ENCODE assay signal across 8 cellular contexts in the genomic region with DNA sequence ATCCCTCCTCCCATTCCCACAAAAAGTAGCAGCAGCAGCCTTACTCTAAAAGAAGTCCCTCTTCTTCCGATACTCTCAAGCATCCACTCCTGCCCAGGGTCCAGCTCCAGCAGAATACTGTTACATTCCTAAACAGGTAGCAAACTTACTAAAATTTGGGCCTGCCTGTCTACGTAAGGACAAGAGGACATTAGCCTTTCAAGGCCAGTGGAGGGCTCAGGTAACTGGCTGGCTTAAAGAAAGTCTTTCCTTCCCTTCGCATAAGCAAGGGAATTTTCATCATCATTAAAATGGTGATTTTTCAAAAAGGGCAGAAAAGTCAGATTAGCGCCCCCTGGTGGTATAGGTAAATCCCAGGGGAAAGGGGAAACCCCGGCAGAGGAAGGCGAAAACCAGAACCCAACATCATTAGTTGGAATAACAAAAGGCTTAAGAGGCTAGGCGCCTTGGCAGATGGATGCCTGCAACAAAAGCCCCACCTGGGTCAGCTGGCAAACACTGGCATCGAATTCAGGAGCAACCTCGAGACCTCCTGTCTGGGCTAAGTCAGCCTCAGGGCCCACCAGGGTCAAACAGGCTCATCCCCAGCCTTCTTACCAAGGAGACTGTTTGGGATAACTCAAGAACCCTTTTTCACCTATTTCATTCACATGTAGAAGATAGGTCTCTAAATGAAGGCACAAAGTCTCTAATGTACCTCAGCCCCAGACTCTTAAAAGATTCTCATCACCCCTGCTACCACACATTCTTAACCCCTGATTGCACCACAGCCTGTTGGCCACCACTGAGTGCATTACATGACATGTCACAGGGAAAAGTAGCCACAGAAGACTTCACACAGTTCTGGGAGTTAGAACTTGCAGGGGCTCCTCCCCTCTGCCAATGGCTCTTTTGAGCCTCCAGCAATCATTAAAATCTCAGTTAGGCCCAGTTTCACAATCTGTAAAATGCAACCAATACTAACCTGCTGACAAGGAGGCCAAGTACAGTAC. TPM values are rescaled to one million over a fixed set of nuclear protein-coding genes. Genes with fewer than 3 reads are reported as not detected.
DNase-seq lines count a peak whose midpoint lies in the region; ATAC-seq, FAIRE-seq and TF ChIP-seq lines count a peak whose summit lies in the region.

No MANE protein-coding gene starts in this region.

- no peaks in the 10 kb centered on the region for H3K79me2 ChIP-seq in neural cell (replicated peaks; ENCODE audit: insufficient read depth, low read length)

- CTCF ChIA-PET in A673 (lab: Charles Lee), result interaction anchor here (0.6 to 1.1 kb wide), 2 partner anchors 9 to 226 kb away, joined by 3 to 5 read pairs; no protein-coding TSS in a partner anchor

- H3K27ac ChIP-seq in A673 (ENCODE audit: low read depth, low read length, poor library complexity, severe bottlenecking), result no peak overlapping the region
- no peak overlapping the region for H3K27ac ChIP-seq in effector memory CD4-positive, alpha-beta T cell (ENCODE audit: insufficient read depth, low read length, poor library complexity, severe bottlenecking)
- no peak overlapping the region for H3K27ac ChIP-seq in neural cell (ENCODE audit: low read length)

- DNase-seq in A673 (ENCODE audit: low spot score) (peak; percentile 74), GM12892 (ENCODE audit: insufficient read length) (peak; percentile 51), NCI-H2227 treated with DMSO at 0.1 percent for 48 hours (lab: John Stamatoyannopoulos, UW) (peak; percentile 35), MV-4-11 (lab: John Stamatoyannopoulos, UW) (no peak)
- peak; percentile 60 for DNase-seq in activated CD4-positive, alpha-beta T cell treated with anti-CD3 and anti-CD28 coated beads for 48 hours
- DNase-seq in effector memory CD4-positive, alpha-beta T cell, result peak in 2 of 3 donors; percentile 2 to 20

- H3K4me2 ChIP-seq in neural cell (ENCODE audit: low read length), result no peak overlapping the region

- no peaks in the 10 kb centered on the region for H4K20me1 ChIP-seq in neural cell (ENCODE audit: insufficient read depth)

- peak; percentile 89 for FAIRE-seq in GM12892 (lab: Jason Lieb, UNC)

- POLR2A ChIA-PET in A673 (lab: Charles Lee; ENCODE audit: low non-redundant PET), result no interaction called here

- TF ChIP-seq EP300 in neural cell (conservative IDR thresholded peaks at IDR 0.05; ENCODE audit: poor library complexity, severe bottlenecking), result no peak

- peak; percentile 38 for TF ChIP-seq RAD21 in neural cell (conservative IDR thresholded peaks at IDR 0.05)

- no peaks in the 10 kb centered on the region for H3F3A ChIP-seq in neural cell (ENCODE audit: insufficient read depth, low read length, poor library complexity, severe bottlenecking)

- no peak for TF ChIP-seq POLR2A in GM12892 (IDR thresholded peaks at IDR 0.05; ENCODE audit: low read depth, low read length)

- ATAC-seq in GM21786 (IDR thresholded peaks at IDR 0.05; ENCODE audit: unreplicated experiment), result no peak

- intact Hi-C loops in A673 (cut with micrococcal nuclease; ENCODE audit: unreplicated experiment), result loop anchor here (2.0 to 5.0 kb wide), 2 partner anchors 102 to 226 kb away; no protein-coding TSS in a partner anchor

- BruUV-seq in A673 (replicated peaks; lab: Mats Ljungman, UMichigan), result no TSS peak

- no peak overlapping the region for H2AFZ ChIP-seq in neural cell (ENCODE audit: low read depth, low read length)

- peaks cover 5% of the 10 kb centered on the region for H3K4me1 ChIP-seq in A673 (ENCODE audit: insufficient read depth, low read length, poor library complexity, severe bottlenecking)
- no peaks in the 10 kb centered on the region for H3K4me1 ChIP-seq in effector memory CD4-positive, alpha-beta T cell (ENCODE audit: control insufficient read depth, insufficient read depth, low read length, poor library complexity, severe bottlenecking)

- H3K9me2 ChIP-seq in neural cell (ENCODE audit: insufficient read depth, low read length), result no peaks in the 10 kb centered on the region

- TF ChIP-seq CTCF in A673 (conservative IDR thresholded peaks at IDR 0.05; ENCODE audit: low read depth, low read length) (peak; percentile 90), neural cell (IDR thresholded peaks at IDR 0.05; ENCODE audit: poor library complexity, severe bottlenecking) (peak; percentile 60)

- H3K4me3 ChIP-seq in A673 (ENCODE audit: low read depth, low read length, poor library complexity, severe bottlenecking) (no peak overlapping the region), neural cell (ENCODE audit: low read length) (no peak overlapping the region)
- H3K4me3 ChIP-seq in effector memory CD4-positive, alpha-beta T cell (ENCODE audit: insufficient read depth, low read depth, low read length, poor library complexity, severe bottlenecking), result no peak overlapping the region

- H3K9me3 ChIP-seq in A673 (ENCODE audit: low read depth, low read length, poor library complexity, severe bottlenecking), result no peaks in the 10 kb centered on the region
- no peaks in the 10 kb centered on the region for H3K9me3 ChIP-seq in effector memory CD4-positive, alpha-beta T cell (ENCODE audit: control insufficient read depth, low read length)
- no peaks in the 10 kb centered on the region for H3K9me3 ChIP-seq in neural cell (ENCODE audit: low read length)

- no peaks in the 10 kb centered on the region for H3K27me3 ChIP-seq in A673 (replicated peaks; ENCODE audit: insufficient read depth, low read depth, low read length, poor library complexity)
- H3K27me3 ChIP-seq in effector memory CD4-positive, alpha-beta T cell (replicated peaks; ENCODE audit: control insufficient read depth, insufficient read depth, low read length, poor library complexity, severe bottlenecking), result no peaks in the 10 kb centered on the region
- H3K27me3 ChIP-seq in neural cell (ENCODE audit: insufficient read depth, low read depth, low read length), result no peaks in the 10 kb centered on the region

- H3K36me3 ChIP-seq in A673 (ENCODE audit: insufficient read depth, low read length, poor library complexity, severe bottlenecking), result peaks cover 42% of the 10 kb centered on the region
- H3K36me3 ChIP-seq in effector memory CD4-positive, alpha-beta T cell (ENCODE audit: control insufficient read depth, insufficient read depth, low read length), result peaks cover 27% of the 10 kb centered on the region
- no peaks in the 10 kb centered on the region for H3K36me3 ChIP-seq in neural cell (ENCODE audit: insufficient read depth, low read length)

- H3K9ac ChIP-seq in neural cell (ENCODE audit: low read length), result no peak overlapping the region

TF ChIP-seq in neural cell, 6 proteins besides CTCF, POLR2A, EP300 and RAD21:
- TF ChIP-seq, protein P1, sequence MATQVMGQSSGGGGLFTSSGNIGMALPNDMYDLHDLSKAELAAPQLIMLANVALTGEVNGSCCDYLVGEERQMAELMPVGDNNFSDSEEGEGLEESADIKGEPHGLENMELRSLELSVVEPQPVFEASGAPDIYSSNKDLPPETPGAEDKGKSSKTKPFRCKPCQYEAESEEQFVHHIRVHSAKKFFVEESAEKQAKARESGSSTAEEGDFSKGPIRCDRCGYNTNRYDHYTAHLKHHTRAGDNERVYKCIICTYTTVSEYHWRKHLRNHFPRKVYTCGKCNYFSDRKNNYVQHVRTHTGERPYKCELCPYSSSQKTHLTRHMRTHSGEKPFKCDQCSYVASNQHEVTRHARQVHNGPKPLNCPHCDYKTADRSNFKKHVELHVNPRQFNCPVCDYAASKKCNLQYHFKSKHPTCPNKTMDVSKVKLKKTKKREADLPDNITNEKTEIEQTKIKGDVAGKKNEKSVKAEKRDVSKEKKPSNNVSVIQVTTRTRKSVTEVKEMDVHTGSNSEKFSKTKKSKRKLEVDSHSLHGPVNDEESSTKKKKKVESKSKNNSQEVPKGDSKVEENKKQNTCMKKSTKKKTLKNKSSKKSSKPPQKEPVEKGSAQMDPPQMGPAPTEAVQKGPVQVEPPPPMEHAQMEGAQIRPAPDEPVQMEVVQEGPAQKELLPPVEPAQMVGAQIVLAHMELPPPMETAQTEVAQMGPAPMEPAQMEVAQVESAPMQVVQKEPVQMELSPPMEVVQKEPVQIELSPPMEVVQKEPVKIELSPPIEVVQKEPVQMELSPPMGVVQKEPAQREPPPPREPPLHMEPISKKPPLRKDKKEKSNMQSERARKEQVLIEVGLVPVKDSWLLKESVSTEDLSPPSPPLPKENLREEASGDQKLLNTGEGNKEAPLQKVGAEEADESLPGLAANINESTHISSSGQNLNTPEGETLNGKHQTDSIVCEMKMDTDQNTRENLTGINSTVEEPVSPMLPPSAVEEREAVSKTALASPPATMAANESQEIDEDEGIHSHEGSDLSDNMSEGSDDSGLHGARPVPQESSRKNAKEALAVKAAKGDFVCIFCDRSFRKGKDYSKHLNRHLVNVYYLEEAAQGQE (IDR thresholded peaks at IDR 0.05; ENCODE audit: borderline replicate concordance), result no peak
- TF ChIP-seq TAF1 (IDR thresholded peaks at IDR 0.05; ENCODE audit: low read depth) (no peak), POLR2AphosphoS5 (IDR thresholded peaks at IDR 0.05) (no peak), MXI1 (conservative IDR thresholded peaks at IDR 0.05; ENCODE audit: poor library complexity, severe bottlenecking) (no peak), EZH2 (IDR thresholded peaks at IDR 0.05; ENCODE audit: borderline replicate concordance, insufficient read depth, low read length, poor library complexity, severe bottlenecking) (no peak), SMC3 (conservative IDR thresholded peaks at IDR 0.05; ENCODE audit: poor library complexity) (peak; percentile 60)
TF ChIP-seq in neural cell: peak in this region for 1.

RNA-seq across cellular contexts. Expression of a gene that starts 36.7 kb away (rescaled TPM):
- 95.4 and 97.9 TPM in 2 replicates for total RNA-seq in A673 (2021)
- polyA plus RNA-seq in GM12892 (2012; ENCODE audit: missing spikeins), result 34.0 TPM
- polyA plus RNA-seq in neural cell, result 92.5 and 109 TPM in 2 replicates
- 54.8 and 57.2 TPM in 2 replicates for polyA minus RNA-seq in neural cell
